9 cellular contexts compared by ENCODE assay signal in genomic region chr9:91960367-91960766, GRCh38.
"Had no signal": no experiment of that assay in that cellular context is flagged by ENCODE, and none has a peak within 500 bp of the region (broad histone marks: within the 10 kb centered on the region; RNA-seq: fewer than 3 reads in every experiment).

No MANE protein-coding gene starts in this region.

- H3K4me1 ChIP-seq: HAP-1 had no signal

- H3K4me3 Mint-ChIP-seq: HFFc6 had no signal

- H3K27ac Mint-ChIP-seq: HFFc6 had no signal

- ATAC-seq: HCT116, K562 had no signal

- H3K36me3 ChIP-seq: HAP-1 had no signal

- DNase-seq: GOT3, H7, HFFc6, IMR-90, KG1 had no signal

- H3K4me3 ChIP-seq: HAP-1, K562 had no signal

- H3K27ac ChIP-seq: HL-60 had no signal
